In the genomic region with DNA sequence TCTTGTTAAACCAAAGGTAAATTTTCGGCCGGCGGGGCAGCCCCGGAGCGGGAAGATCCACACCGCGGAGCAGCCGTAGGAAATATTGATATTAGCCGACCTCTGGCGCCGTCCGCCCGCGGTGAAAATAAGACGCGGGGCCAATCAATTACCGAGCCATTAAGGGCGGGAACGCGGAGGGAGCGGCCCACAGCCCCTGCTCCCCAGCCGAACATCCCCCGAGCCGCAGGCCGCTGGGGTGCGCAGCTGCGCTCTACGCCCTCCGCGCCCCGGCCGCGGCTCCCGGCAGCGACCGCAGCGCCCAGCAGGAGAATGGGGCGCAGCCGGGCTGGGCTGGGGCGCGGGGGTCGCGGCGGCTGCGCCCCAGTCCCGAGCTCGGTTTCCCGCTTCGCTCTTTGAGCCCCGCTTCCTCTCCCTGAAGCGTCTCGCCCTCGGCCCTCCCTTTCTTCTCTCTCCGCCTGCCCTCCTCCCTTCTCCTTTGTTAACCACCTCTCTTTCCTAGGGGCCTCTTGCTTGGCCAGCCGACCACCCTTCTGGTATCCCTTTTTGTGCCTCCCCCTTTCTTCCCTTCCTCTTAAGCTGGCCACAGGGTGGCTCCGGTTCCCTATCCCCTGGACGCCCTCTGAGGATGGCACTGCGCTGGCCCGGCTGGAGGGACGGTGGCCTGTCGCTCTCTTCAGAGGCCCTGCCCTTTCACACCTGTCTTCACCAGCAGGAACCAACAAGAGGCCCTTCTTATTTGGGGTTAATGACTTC, we compare ENCODE assay signal across 18 cellular contexts. TPM values are rescaled to one million over a fixed set of nuclear protein-coding genes. Genes with fewer than 3 reads are reported as not detected.
A peak's percentile ranks its signal among the peaks of the same experiment; 100 is the strongest.
DNase-seq lines count a peak whose midpoint lies in the region; TF ChIP-seq lines count a peak whose summit lies in the region.
"Had no signal": no experiment of that assay in that cellular context is flagged by ENCODE, and none has a peak within 500 bp of the region (broad histone marks: within the 10 kb centered on the region; RNA-seq: fewer than 3 reads in every experiment).

No MANE protein-coding gene starts in this region.

- no peak overlapping the region for H2AK5ac ChIP-seq in mesenchymal stem cell (ENCODE audit: low read length, severe bottlenecking)

- H3K79me1 ChIP-seq in mesenchymal stem cell (replicated peaks; ENCODE audit: low read length, poor library complexity, severe bottlenecking), result no peaks in the 10 kb centered on the region

- no peaks in the 10 kb centered on the region for H3K36me3 ChIP-seq in HUES6 (ENCODE audit: control insufficient read depth, insufficient read depth, low read length)
- no peaks in the 10 kb centered on the region for H3K36me3 ChIP-seq in endodermal cell (ENCODE audit: control insufficient read depth, insufficient read depth, low read length)
- no peaks in the 10 kb centered on the region for H3K36me3 ChIP-seq in mesenchymal stem cell (ENCODE audit: control insufficient read depth in 1 of 2, insufficient read depth in 2 of 2, low read depth in 1 of 2, low read length in 2 of 2)

- H3K18ac ChIP-seq in mesenchymal stem cell (ENCODE audit: low read depth in 1 of 2, low read length in 2 of 2), result no peak overlapping the region

- peak overlapping the region; percentile 55 for H3K4me3 Mint-ChIP-seq in endodermal cell

- no peaks in the 10 kb centered on the region for H3K9me3 ChIP-seq in HUES6 (ENCODE audit: control insufficient read depth, insufficient read depth, low read depth, low read length)
- H3K9me3 ChIP-seq in endodermal cell (ENCODE audit: control insufficient read depth, low read length), result no peaks in the 10 kb centered on the region
- H3K9me3 ChIP-seq in mesenchymal stem cell (ENCODE audit: control insufficient read depth, low read length), result no peaks in the 10 kb centered on the region
- H3K9me3 ChIP-seq: mucosa of descending colon, SK-N-SH had no signal

- in situ Hi-C loops in KBM-7 (cut with MboI; ENCODE audit: low pct_unique_long_range_greater_than_20kb, low sequenced_read_pairs), result no loop called here

- no peak overlapping the region for H3K14ac ChIP-seq in mesenchymal stem cell (ENCODE audit: low read length in 2 of 2)

- peak overlapping the region; percentile 58 for H3K4me3 ChIP-seq in HUES6 (ENCODE audit: low read depth, low read length)
- H3K4me3 ChIP-seq in endodermal cell (ENCODE audit: low read length), result peak overlapping the region; percentile 53
- no peak overlapping the region for H3K4me3 ChIP-seq in mesenchymal stem cell (ENCODE audit: insufficient read depth in 1 of 2, low read depth in 1 of 2, low read length in 2 of 2)
- H3K4me3 ChIP-seq: mucosa of descending colon had no signal

- H4K8ac ChIP-seq in mesenchymal stem cell (ENCODE audit: low read length), result no peak overlapping the region

- no peaks in the 10 kb centered on the region for H3K36me3 Mint-ChIP-seq in endodermal cell (ENCODE audit: low read depth)

- H3K4me1 ChIP-seq in HUES6 (ENCODE audit: control insufficient read depth, insufficient read depth, low read length) (peaks cover 22% of the 10 kb centered on the region), endodermal cell (ENCODE audit: control insufficient read depth, insufficient read depth, low read length) (no peaks in the 10 kb centered on the region), mesenchymal stem cell (ENCODE audit: control insufficient read depth, insufficient read depth, low read depth, low read length) (peaks cover 3% of the 10 kb centered on the region)
- H3K4me1 ChIP-seq: parathyroid adenoma had no signal

- H3K27ac Mint-ChIP-seq in endodermal cell, result peak overlapping the region; percentile 39

- H2BK15ac ChIP-seq in mesenchymal stem cell (ENCODE audit: low read depth, poor library complexity, severe bottlenecking), result no peak overlapping the region

- no peak overlapping the region for H3K4ac ChIP-seq in mesenchymal stem cell (ENCODE audit: low read depth in 1 of 2, low read length in 2 of 2)

- H2AFZ ChIP-seq in mesenchymal stem cell (ENCODE audit: low read depth, low read length), result no peak overlapping the region
- H2AFZ ChIP-seq: parathyroid adenoma had no signal

- H4K91ac ChIP-seq in mesenchymal stem cell (ENCODE audit: low read length), result no peak overlapping the region

- no peaks in the 10 kb centered on the region for H3K9me3 Mint-ChIP-seq in endodermal cell

- TF ChIP-seq CTCF in endodermal cell (conservative IDR thresholded peaks at IDR 0.05), result peak; percentile 30

- peak overlapping the region; percentile 36 for H3K4me2 ChIP-seq in mesenchymal stem cell (ENCODE audit: low read length, poor library complexity, severe bottlenecking)
- H3K4me2 ChIP-seq: SK-N-SH had no signal

- DNase-seq in Daoy (ENCODE audit: low read depth) (peak; percentile 11), endodermal cell (peak; percentile 79), mesenchymal stem cell (no peak), KBM-7 (no peak), SHP77 (lab: John Stamatoyannopoulos, UW) (no peak)
- DNase-seq in stimulated activated CD4-positive, alpha-beta T cell treated with anti-CD3 and anti-CD28 coated beads, Interleukin-15, amount 100 ng/mL, for 24 hours, result no peak
- no peak for DNase-seq in activated CD4-positive, CD25-positive, alpha-beta regulatory T cell (lab: John Stamatoyannopoulos, UW)
- DNase-seq: activated CD4-positive, alpha-beta T cell treated with anti-CD3 and anti-CD28 coated beads, Interleukin-2, amount 50 U/mL, for 48 hours; Calu3; cerebellar nuclear complex; kidney; NCI-H1436; NCI-H524; SK-N-SH; stimulated activated CD4-positive, alpha-beta T cell treated with anti-CD3 and anti-CD28 coated beads, Interleukin-12 subunit alpha, Interleukin-12 subunit beta, amount 100 ng/mL, for 4 hours had no signal

- peaks cover 55% of the 10 kb centered on the region for H3K27me3 Mint-ChIP-seq in endodermal cell (ENCODE audit: insufficient read depth)

- peaks cover 11% of the 10 kb centered on the region for H3K4me1 Mint-ChIP-seq in endodermal cell

- WGBS in endodermal cell (ENCODE audit: insufficient coverage in 1 of 2, insufficient read length in 1 of 2), 2 experiments, result 20 to 35% methylated on average over 33 to 61 of the region's 61 CpGs
- whole genome bisulfite sequencing in mesenchymal stem cell, result 7% methylated on average over 57 of the region's 61 CpGs

- H3K27me3 ChIP-seq in HUES6 (ENCODE audit: control insufficient read depth, insufficient read depth, low read length) (peaks cover 48% of the 10 kb centered on the region), endodermal cell (ENCODE audit: control insufficient read depth, insufficient read depth, low read length, poor library complexity, severe bottlenecking) (peaks cover 53% of the 10 kb centered on the region), mesenchymal stem cell (ENCODE audit: control insufficient read depth in 1 of 2, insufficient read depth in 1 of 2, low read length in 2 of 2) (peaks cover 72 to 91% of the 10 kb centered on the region in 2 experiments)

- no peak overlapping the region for H3K23ac ChIP-seq in mesenchymal stem cell (ENCODE audit: low read length in 2 of 2)

- H2BK12ac ChIP-seq in mesenchymal stem cell (ENCODE audit: low read length in 2 of 2), result no peak overlapping the region

- H3K27ac ChIP-seq in HUES6 (ENCODE audit: low read depth, low read length), result no peak overlapping the region
- no peak overlapping the region for H3K27ac ChIP-seq in endodermal cell (ENCODE audit: low read depth, low read length)
- no peak overlapping the region for H3K27ac ChIP-seq in mesenchymal stem cell (ENCODE audit: low read length, poor library complexity, severe bottlenecking)
- H3K27ac ChIP-seq: parathyroid adenoma had no signal

- no peak overlapping the region for H2BK5ac ChIP-seq in mesenchymal stem cell (ENCODE audit: low read depth, low read length, poor library complexity, severe bottlenecking)

- no peak overlapping the region for H2BK120ac ChIP-seq in mesenchymal stem cell (ENCODE audit: low read depth, low read length)

- H3K9ac ChIP-seq in HUES6 (ENCODE audit: low read length) (peak overlapping the region; percentile 7), endodermal cell (ENCODE audit: extremely low read depth, low read length, poor library complexity, severe bottlenecking) (no peak overlapping the region), mesenchymal stem cell (ENCODE audit: low read length) (no peak overlapping the region)
- H3K9ac ChIP-seq: parathyroid adenoma, SK-N-SH had no signal

RNA-seq across cellular contexts. Expression of a gene that starts 40.9 kb away (rescaled TPM):
- total RNA-seq in Daoy (2014; rRNA removed; shearing (Covaris generic)), result not detected in 2 replicates
- total RNA-seq in endodermal cell, result 1 to 10 TPM; 5.7 to 6.7 TPM
- 3.2 TPM for polyA plus RNA-seq in endodermal cell (2013, experiment 1 of 2)
- polyA plus RNA-seq in endodermal cell (2013, experiment 2 of 2), result 3.6 TPM
- polyA plus RNA-seq in mesenchymal stem cell (2013, experiment 1 of 2), result not detected
- not detected for polyA plus RNA-seq in mesenchymal stem cell (2013, experiment 2 of 2)

Comparison
In these comparisons a context has a peak if more than half of its experiments do, and no peak if none do; other contexts are left out.
1. DNase-seq: peak in Daoy (single experiment) and endodermal cell (single experiment); none in mesenchymal stem cell (single experiment), KBM-7 (single experiment), stimulated activated CD4-positive, alpha-beta T cell treated with anti-CD3 and anti-CD28 coated beads, Interleukin-15, amount 100 ng/mL, for 24 hours (single experiment), SHP77 (0 of 2) and activated CD4-positive, CD25-positive, alpha-beta regulatory T cell (0 of 4).
2. H3K4me3 ChIP-seq: peak in HUES6 (single experiment) and endodermal cell (single experiment); none in mesenchymal stem cell (0 of 2).